In genomic region chr10:6667679-6668270, GRCh38 we compare ENCODE assay signal across 9 cellular contexts.
A peak's percentile ranks its signal among the peaks of the same experiment; 100 is the strongest.
DNase-seq lines count a peak whose midpoint lies in the region; ATAC-seq and TF ChIP-seq lines count a peak whose summit lies in the region.
"Had no signal": no experiment of that assay in that cellular context is flagged by ENCODE, and none has a peak within 500 bp of the region (broad histone marks: within the 10 kb centered on the region; RNA-seq: fewer than 3 reads in every experiment).

No MANE protein-coding gene starts in this region.

- H3K9ac ChIP-seq in endodermal cell (ENCODE audit: extremely low read depth, low read length, poor library complexity, severe bottlenecking) (no peak overlapping the region), neural progenitor cell (no peak overlapping the region)

- no peaks in the 10 kb centered on the region for H3K27me3 Mint-ChIP-seq in endodermal cell (ENCODE audit: insufficient read depth)
- H3K27me3 Mint-ChIP-seq in neural progenitor cell (ENCODE audit: insufficient read depth, low read depth), result no peaks in the 10 kb centered on the region

- H3F3A ChIP-seq in neural progenitor cell (ENCODE audit: low read depth), result no peaks in the 10 kb centered on the region

- H3K27me3 ChIP-seq in SJCRH30 (no peaks in the 10 kb centered on the region), endodermal cell (ENCODE audit: control insufficient read depth, insufficient read depth, low read length, poor library complexity, severe bottlenecking) (no peaks in the 10 kb centered on the region), neural progenitor cell (no peaks in the 10 kb centered on the region)

- H3K4me2 ChIP-seq in neural progenitor cell, result no peak overlapping the region

- H3K27ac Mint-ChIP-seq in endodermal cell (no peak overlapping the region), neural progenitor cell (no peak overlapping the region)

- H3K9me3 ChIP-seq in SJCRH30 (replicated peaks) (no peaks in the 10 kb centered on the region), endodermal cell (ENCODE audit: control insufficient read depth, low read length) (no peaks in the 10 kb centered on the region), neural progenitor cell (ENCODE audit: low read depth) (no peaks in the 10 kb centered on the region)

- H3K9me3 Mint-ChIP-seq in endodermal cell, result no peaks in the 10 kb centered on the region
- H3K9me3 Mint-ChIP-seq in neural progenitor cell, result no peaks in the 10 kb centered on the region
- H3K9me3 Mint-ChIP-seq: IgD-negative memory B cell had no signal

- H3K36me3 ChIP-seq in SJCRH30, result no peaks in the 10 kb centered on the region
- no peaks in the 10 kb centered on the region for H3K36me3 ChIP-seq in endodermal cell (ENCODE audit: control insufficient read depth, insufficient read depth, low read length)
- H3K36me3 ChIP-seq in neural progenitor cell, result no peaks in the 10 kb centered on the region

- H2AFZ ChIP-seq in neural progenitor cell (replicated peaks), result no peak overlapping the region

- 52 to 63% methylated on average over 7 to 9 of the region's 10 CpGs for WGBS in endodermal cell (ENCODE audit: insufficient coverage in 1 of 2, insufficient read length in 1 of 2), 2 experiments

- H3K4me3 Mint-ChIP-seq in endodermal cell (no peak overlapping the region), neural progenitor cell (no peak overlapping the region)
- H3K4me3 Mint-ChIP-seq: IgD-negative memory B cell had no signal

- H3K4me1 ChIP-seq in SJCRH30 (0 out of 2 replicates have a peak, but pooled peaks cover 2% of the 10 kb centered on the region), endodermal cell (ENCODE audit: control insufficient read depth, insufficient read depth, low read length) (no peaks in the 10 kb centered on the region), neural progenitor cell (no peaks in the 10 kb centered on the region)

- no peaks in the 10 kb centered on the region for H3K79me2 ChIP-seq in neural progenitor cell (ENCODE audit: low read depth)

- H3K36me3 Mint-ChIP-seq in endodermal cell (ENCODE audit: low read depth) (no peaks in the 10 kb centered on the region), neural progenitor cell (no peaks in the 10 kb centered on the region)
- H3K36me3 Mint-ChIP-seq: IgD-negative memory B cell had no signal

- no peak overlapping the region for H3K27ac ChIP-seq in SJCRH30
- H3K27ac ChIP-seq in endodermal cell (ENCODE audit: low read depth, low read length), result no peak overlapping the region
- no peak overlapping the region for H3K27ac ChIP-seq in neural progenitor cell

- no peaks in the 10 kb centered on the region for H4K20me1 ChIP-seq in neural progenitor cell (ENCODE audit: low read depth)

- TF ChIP-seq CTCF in endodermal cell (conservative IDR thresholded peaks at IDR 0.05) (peak; percentile 87), neural progenitor cell (IDR thresholded peaks at IDR 0.05) (peak; percentile 77)

- H3K4me3 ChIP-seq in SJCRH30, result no peak overlapping the region
- H3K4me3 ChIP-seq in endodermal cell (ENCODE audit: low read length), result no peak overlapping the region
- H3K4me3 ChIP-seq in neural progenitor cell, result no peak overlapping the region

- ATAC-seq in HG02970 (IDR thresholded peaks at IDR 0.05; ENCODE audit: low FRiP score, unreplicated experiment), result no peak
- no peak for ATAC-seq in GM19023 (IDR thresholded peaks at IDR 0.05; ENCODE audit: unreplicated experiment)

- H3K4me1 Mint-ChIP-seq in endodermal cell (peaks cover 2% of the 10 kb centered on the region), neural progenitor cell (no peaks in the 10 kb centered on the region)
- H3K4me1 Mint-ChIP-seq: IgD-negative memory B cell had no signal

- peak; percentile 50 for DNase-seq in CD1c-positive myeloid dendritic cell (ENCODE audit: extremely low spot score)
- DNase-seq in H4 (ENCODE audit: low spot score), result peak; percentile 23
- peak; percentile 41 to 70 for DNase-seq in SJCRH30
- peak; percentile 74 for DNase-seq in endodermal cell
- DNase-seq in neural progenitor cell (ENCODE audit: low spot score), result peak; percentile 59
- DNase-seq in NCI-H2227 (lab: John Stamatoyannopoulos, UW; ENCODE audit: unreplicated experiment), result no peak
